In the genomic region with DNA sequence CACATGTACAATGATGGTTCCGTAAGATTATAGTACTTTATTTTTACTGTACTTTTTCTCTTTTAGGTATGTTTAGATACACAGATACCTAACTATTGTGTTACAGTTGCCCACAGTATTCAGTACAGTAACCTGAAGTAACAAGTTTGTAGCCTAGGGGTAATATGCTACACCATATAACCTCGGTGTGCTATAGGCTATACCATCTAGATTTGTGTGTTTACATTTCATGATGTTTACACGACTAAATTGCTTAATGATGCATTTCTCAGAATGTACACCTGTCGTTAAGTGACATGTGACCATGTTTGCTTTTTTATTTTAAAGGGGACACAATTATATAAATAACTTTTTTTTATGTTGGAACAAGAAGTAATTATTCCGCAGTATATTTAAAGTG, we compare ENCODE assay signal across 23 cellular contexts.
"Had no signal": no experiment of that assay in that cellular context is flagged by ENCODE, and none has a peak within 500 bp of the region (broad histone marks: within the 10 kb centered on the region; RNA-seq: fewer than 3 reads in every experiment).

No MANE protein-coding gene starts in this region.

- H3K27ac ChIP-seq: left ventricle myocardium inferior, prostate gland, transverse colon had no signal

- H3K27ac Mint-ChIP-seq: activated B cell treated with CpG ODN at 0.5 μM for 24 hours; activated CD4-positive, alpha-beta T cell treated with anti-CD3 and anti-CD28 coated beads for 36 hours; activated naive CD4-positive, alpha-beta T cell treated with anti-CD3 and anti-CD28 coated beads for 36 hours; activated naive CD8-positive, alpha-beta T cell treated with anti-CD3 and anti-CD28 coated beads, Interleukin-2, amount 10 ng/mL, durations not matched to agents 7 days and 5 days; activated T-helper 2 cell treated with anti-CD3 and anti-CD28 coated beads, Interferon-gamma antibody, Interleukin-2, Interleukin-4, amounts not matched to agents 10 μg/mL and 5 μg/mL and 100 μg/mL, durations not matched to agents 14 hours and 24 hours and 36 hours; natural killer cell treated with Interleukin-12 subunit alpha and Interleukin-12 subunit beta and Interleukin-15 and Interleukin-18, amount 100 ng/mL, for 72 hours; stimulated activated naive B cell treated with anti-CD40 and anti-IgM and Interleukin-4, amounts not matched to agents 10 μg/mL and 1 μg/mL and 100 μg/mL, for 72 hours had no signal

- H3K9me3 Mint-ChIP-seq: activated B cell treated with CpG ODN at 0.5 μM for 24 hours; activated naive CD4-positive, alpha-beta T cell treated with anti-CD3 and anti-CD28 coated beads for 36 hours; activated naive CD8-positive, alpha-beta T cell treated with anti-CD3 and anti-CD28 coated beads, Interleukin-2, amount 10 ng/mL, durations not matched to agents 7 days and 5 days; activated T-cell treated with anti-CD3 and anti-CD28 coated beads, Interleukin-2, amount 50 U/mL, for 4 hours; activated T-helper 2 cell treated with anti-CD3 and anti-CD28 coated beads, Interferon-gamma antibody, Interleukin-2, Interleukin-4, amounts not matched to agents 10 μg/mL and 5 μg/mL and 100 μg/mL, durations not matched to agents 14 hours and 24 hours and 36 hours; natural killer cell treated with Interleukin-12 subunit alpha and Interleukin-12 subunit beta and Interleukin-15 and Interleukin-18, amount 100 ng/mL, for 72 hours; stimulated activated naive B cell treated with anti-CD40 and anti-IgM and Interleukin-4, amounts not matched to agents 10 μg/mL and 1 μg/mL and 100 μg/mL, for 72 hours had no signal

- H3K27me3 Mint-ChIP-seq: activated B cell treated with CpG ODN at 0.5 μM for 24 hours; activated CD4-positive, alpha-beta T cell treated with anti-CD3 and anti-CD28 coated beads for 36 hours; activated naive CD8-positive, alpha-beta T cell treated with anti-CD3 and anti-CD28 coated beads, Interleukin-2, amount 10 ng/mL, durations not matched to agents 7 days and 5 days; natural killer cell treated with Interleukin-12 subunit alpha and Interleukin-12 subunit beta and Interleukin-15 and Interleukin-18, amount 100 ng/mL, for 72 hours; stimulated activated naive B cell treated with anti-CD40 and anti-IgM and Interleukin-4, amounts not matched to agents 10 μg/mL and 1 μg/mL and 100 μg/mL, for 72 hours had no signal

- H3K4me3 ChIP-seq: left ventricle myocardium inferior, prostate gland, transverse colon had no signal

- DNase-seq: activated B cell treated with CpG ODN at 0.5 μM for 24 hours; activated CD4-positive, alpha-beta T cell treated with anti-CD3 and anti-CD28 coated beads for 36 hours; activated CD4-positive, alpha-beta T cell treated with anti-CD3 and anti-CD28 coated beads, Interleukin-2, amount 50 U/mL, for 4 hours; activated CD8-positive, alpha-beta memory T cell treated with anti-CD3 and anti-CD28 coated beads for 24 hours; activated CD8-positive, alpha-beta memory T cell treated with anti-CD3 and anti-CD28 coated beads, Interleukin-2, amount 50 U/mL, for 4 hours; activated naive CD4-positive, alpha-beta T cell treated with anti-CD3 and anti-CD28 coated beads for 36 hours; activated naive CD8-positive, alpha-beta T cell treated with anti-CD3 and anti-CD28 coated beads, Interleukin-2, amount 10 ng/mL, durations not matched to agents 7 days and 5 days; activated T-cell treated with anti-CD3 and anti-CD28 coated beads, Interleukin-2, amount 50 U/mL, for 4 hours; amygdala; kidney glomerular epithelial cell; left ventricle myocardium inferior; mammary epithelial cell; midbrain; stimulated activated CD4-positive, alpha-beta T cell treated with anti-CD3 and anti-CD28 coated beads, Interleukin-2, amount 100 ng/mL, for 48 hours; stimulated activated CD8-positive, alpha-beta memory T cell treated with anti-CD3 and anti-CD28 coated beads, Interleukin-4, amount 100 ng/mL, for 48 hours; stimulated activated naive B cell treated with anti-CD40 and anti-IgM and Interleukin-4, amounts not matched to agents 10 μg/mL and 1 μg/mL and 100 μg/mL, for 72 hours; T1000; transverse colon had no signal

- H3K9me3 ChIP-seq: left ventricle myocardium inferior, prostate gland, transverse colon had no signal

- ATAC-seq: activated CD4-positive, alpha-beta T cell treated with anti-CD3 and anti-CD28 coated beads for 36 hours; activated T-cell treated with anti-CD3 and anti-CD28 coated beads, Interleukin-2, amount 50 U/mL, for 4 hours; natural killer cell treated with Interleukin-12 subunit alpha and Interleukin-12 subunit beta and Interleukin-15 and Interleukin-18, amount 100 ng/mL, for 72 hours; stimulated activated naive B cell treated with anti-CD40 and anti-IgM and Interleukin-4, amounts not matched to agents 10 μg/mL and 1 μg/mL and 100 μg/mL, for 72 hours had no signal

- FAIRE-seq: endometrium, urothelium cell line had no signal

- H3K27me3 ChIP-seq: transverse colon had no signal

- H3K4me1 Mint-ChIP-seq: activated B cell treated with CpG ODN at 0.5 μM for 24 hours; activated naive CD8-positive, alpha-beta T cell treated with anti-CD3 and anti-CD28 coated beads, Interleukin-2, amount 10 ng/mL, durations not matched to agents 7 days and 5 days; stimulated activated naive B cell treated with anti-CD40 and anti-IgM and Interleukin-4, amounts not matched to agents 10 μg/mL and 1 μg/mL and 100 μg/mL, for 72 hours had no signal

- H3K36me3 ChIP-seq: prostate gland had no signal

- H3K4me1 ChIP-seq: left ventricle myocardium inferior, prostate gland had no signal

- H3K4me3 Mint-ChIP-seq: activated B cell treated with CpG ODN at 0.5 μM for 24 hours; activated CD4-positive, alpha-beta T cell treated with anti-CD3 and anti-CD28 coated beads for 36 hours; activated naive CD4-positive, alpha-beta T cell treated with anti-CD3 and anti-CD28 coated beads for 36 hours; activated naive CD8-positive, alpha-beta T cell treated with anti-CD3 and anti-CD28 coated beads, Interleukin-2, amount 10 ng/mL, durations not matched to agents 7 days and 5 days; activated T-cell treated with anti-CD3 and anti-CD28 coated beads, Interleukin-2, amount 50 U/mL, for 4 hours; natural killer cell treated with Interleukin-12 subunit alpha and Interleukin-12 subunit beta and Interleukin-15 and Interleukin-18, amount 100 ng/mL, for 72 hours; stimulated activated naive B cell treated with anti-CD40 and anti-IgM and Interleukin-4, amounts not matched to agents 10 μg/mL and 1 μg/mL and 100 μg/mL, for 72 hours had no signal
